2 cellular contexts compared by ENCODE assay signal in the genomic region with DNA sequence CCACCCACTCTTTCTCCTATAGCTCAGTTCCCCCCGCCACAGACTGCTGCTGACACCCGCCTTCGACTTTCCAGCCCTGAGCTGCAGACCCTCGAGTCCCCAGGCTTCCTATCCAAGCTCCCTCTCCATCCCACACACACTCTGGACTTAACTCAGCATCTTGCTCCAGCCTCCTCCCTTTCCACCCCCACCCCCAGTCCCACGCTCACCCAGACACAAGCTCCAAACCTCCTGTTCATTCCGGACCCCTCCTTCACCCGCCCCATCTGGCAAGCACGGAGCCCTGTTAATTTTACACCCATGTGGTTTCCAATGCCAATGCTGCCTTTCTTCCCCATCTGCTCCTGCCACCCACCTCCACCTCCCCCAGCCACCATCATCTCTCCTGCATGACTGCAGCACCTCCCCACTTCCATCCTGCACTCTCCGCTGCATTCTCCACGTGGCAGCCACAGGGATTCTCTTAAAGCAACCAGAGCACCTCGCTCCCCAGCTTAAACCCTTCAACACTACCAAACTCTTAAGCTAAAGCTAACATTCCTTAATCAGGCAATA.
A peak's percentile ranks its signal among the peaks of the same experiment; 100 is the strongest.
TF ChIP-seq lines count a peak whose summit lies in the region.

No MANE protein-coding gene starts in this region.

TF ChIP-seq in HepG2, 621 proteins besides CTCF, POLR2A, EP300 and RAD21:
- TF ChIP-seq ZNF17 (CRISPR knock-in tag; IDR thresholded peaks at IDR 0.05) (no peak), ZFP1 (CRISPR knock-in tag; IDR thresholded peaks at IDR 0.05) (no peak), NFE2L1 (CRISPR knock-in tag; IDR thresholded peaks at IDR 0.05; ENCODE audit: borderline replicate concordance) (no peak), HOXA9 (CRISPR knock-in tag; IDR thresholded peaks at IDR 0.05; ENCODE audit: borderline replicate concordance) (0 out of 2 replicates have a peak, but pooled peaks have one; percentile 33)

TF ChIP-seq in WTC11, 78 proteins besides CTCF, POLR2A, EP300 and RAD21:
- TF ChIP-seq RORB (CRISPR knock-in tag; IDR thresholded peaks at IDR 0.05) (no peak), NFYB (CRISPR knock-in tag; conservative IDR thresholded peaks at IDR 0.05; ENCODE audit: low read depth) (no peak), FOXJ3 (CRISPR knock-in tag; IDR thresholded peaks at IDR 0.05; ENCODE audit: borderline replicate concordance) (no peak), ZNF232 (CRISPR knock-in tag; IDR thresholded peaks at IDR 0.05) (no peak)
